Comparison of ENCODE assay signal across 16 cellular contexts in genomic region chr19:34461375-34462100, GRCh38. TPM values are rescaled to one million over a fixed set of nuclear protein-coding genes. Genes with fewer than 3 reads are reported as not detected.
A peak's percentile ranks its signal among the peaks of the same experiment; 100 is the strongest.
DNase-seq lines count a peak whose midpoint lies in the region; ATAC-seq and TF ChIP-seq lines count a peak whose summit lies in the region.
"Had no signal": no experiment of that assay in that cellular context is flagged by ENCODE, and none has a peak within 500 bp of the region (broad histone marks: within the 10 kb centered on the region; RNA-seq: fewer than 3 reads in every experiment).

No MANE protein-coding gene starts in this region.

- no peaks in the 10 kb centered on the region for H3K27me3 ChIP-seq in naive thymus-derived CD4-positive, alpha-beta T cell (ENCODE audit: control insufficient read depth in 2 of 2, insufficient read depth in 2 of 2, low read length in 2 of 2)
- H3K27me3 ChIP-seq in effector memory CD4-positive, alpha-beta T cell (replicated peaks; ENCODE audit: control insufficient read depth, insufficient read depth, low read length, poor library complexity, severe bottlenecking) = no peaks in the 10 kb centered on the region
- H3K27me3 ChIP-seq: spleen, transverse colon had no signal

- no peak overlapping the region for H3K4me3 Mint-ChIP-seq in T-helper 17 cell
- H3K4me3 Mint-ChIP-seq in naive thymus-derived CD4-positive, alpha-beta T cell = no peak overlapping the region
- H3K4me3 Mint-ChIP-seq: effector memory CD8-positive, alpha-beta T cell had no signal

- DNase-seq in AG04449 (ENCODE audit: low read depth, low spot score) = peak; percentile 52
- DNase-seq in T-helper 17 cell = no peak
- peak; percentile 63 for DNase-seq in fibroblast of peridontal ligament (ENCODE audit: extremely low read depth)
- no peak for DNase-seq in naive thymus-derived CD4-positive, alpha-beta T cell
- no peak for DNase-seq in left colon
- no peak for DNase-seq in NCI-H345 (lab: John Stamatoyannopoulos, UW)
- no peak for DNase-seq in effector memory CD4-positive, alpha-beta T cell
- DNase-seq in NAMALWA (ENCODE audit: low spot score) = no peak
- DNase-seq: activated CD4-positive, alpha-beta T cell treated with anti-CD3 and anti-CD28 coated beads for 1 hour; amygdala; DMS79 treated with DMSO at 0.1 percent for 48 hours; effector memory CD8-positive, alpha-beta T cell; MV-4-11; spleen; transverse colon had no signal

- peaks cover 11% of the 10 kb centered on the region for H3K4me1 Mint-ChIP-seq in T-helper 17 cell
- H3K4me1 Mint-ChIP-seq in naive thymus-derived CD4-positive, alpha-beta T cell = peaks cover 0 to 24% (median 7%) of the 10 kb centered on the region in 7 donors

- H3K27me3 Mint-ChIP-seq in T-helper 17 cell = no peaks in the 10 kb centered on the region
- no peaks in the 10 kb centered on the region for H3K27me3 Mint-ChIP-seq in naive thymus-derived CD4-positive, alpha-beta T cell
- H3K27me3 Mint-ChIP-seq: effector memory CD8-positive, alpha-beta T cell had no signal

- peaks cover 15% of the 10 kb centered on the region for H3K36me3 Mint-ChIP-seq in T-helper 17 cell (ENCODE audit: low read depth)
- peaks cover 23 to 56% (median 40%) of the 10 kb centered on the region in 5 donors for H3K36me3 Mint-ChIP-seq in naive thymus-derived CD4-positive, alpha-beta T cell

- intact Hi-C loops in naive thymus-derived CD4-positive, alpha-beta T cell (cut with micrococcal nuclease) = no loop called here
- intact Hi-C loops in left colon (cut with DNase I, micrococcal nuclease) = no loop called here

- no peaks in the 10 kb centered on the region for H3K4me1 ChIP-seq in naive thymus-derived CD4-positive, alpha-beta T cell (ENCODE audit: control insufficient read depth in 2 of 2, insufficient read depth in 2 of 2, low read length in 2 of 2)
- H3K4me1 ChIP-seq in effector memory CD4-positive, alpha-beta T cell (ENCODE audit: control insufficient read depth, insufficient read depth, low read length, poor library complexity, severe bottlenecking) = no peaks in the 10 kb centered on the region
- H3K4me1 ChIP-seq: spleen had no signal

- no peak overlapping the region for H3K27ac ChIP-seq in naive thymus-derived CD4-positive, alpha-beta T cell (ENCODE audit: low read depth, low read length)
- no peak overlapping the region for H3K27ac ChIP-seq in effector memory CD4-positive, alpha-beta T cell (ENCODE audit: insufficient read depth, low read length, poor library complexity, severe bottlenecking)
- H3K27ac ChIP-seq: spleen had no signal

- peaks cover 24 to 89% (median 51%) of the 10 kb centered on the region in 3 experiments for H3K36me3 ChIP-seq in naive thymus-derived CD4-positive, alpha-beta T cell (ENCODE audit: control insufficient read depth in 2 of 3, insufficient read depth in 3 of 3, low read length in 3 of 3)
- H3K36me3 ChIP-seq in effector memory CD4-positive, alpha-beta T cell (ENCODE audit: control insufficient read depth, insufficient read depth, low read length) = peaks cover 84% of the 10 kb centered on the region

- no peak for TF ChIP-seq CTCF in AG04449 (IDR thresholded peaks at IDR 0.05; ENCODE audit: insufficient read depth, low read length, missing control alignments)

- peak overlapping the region; percentile 61 for H3K27ac Mint-ChIP-seq in T-helper 17 cell
- peak overlapping the region in 8 of 9 donors; percentile 22 to 70 (median 48) for H3K27ac Mint-ChIP-seq in naive thymus-derived CD4-positive, alpha-beta T cell

- no peaks in the 10 kb centered on the region for H3K9me3 ChIP-seq in T-helper 17 cell (ENCODE audit: control insufficient read depth, low read length, poor library complexity, severe bottlenecking)
- H3K9me3 ChIP-seq in naive thymus-derived CD4-positive, alpha-beta T cell (ENCODE audit: control insufficient read depth in 2 of 3, low read length in 3 of 3) = no peaks in the 10 kb centered on the region
- H3K9me3 ChIP-seq in effector memory CD4-positive, alpha-beta T cell (ENCODE audit: control insufficient read depth, low read length) = no peaks in the 10 kb centered on the region
- H3K9me3 ChIP-seq: spleen, transverse colon had no signal

- POLR2A ChIA-PET in AG04449 (lab: Yijun Ruan, JAX) = interaction anchor here (0.6 to 1.3 kb wide), 3 partner anchors 12 to 97 kb away, joined by 3 to 8 read pairs (median 3); partner anchors contain the start of genes GPI and WTIP
- POLR2A ChIA-PET in naive thymus-derived CD4-positive, alpha-beta T cell (lab: Charles Lee) = no interaction called here

- no peak for ATAC-seq in T-helper 17 cell
- ATAC-seq in naive thymus-derived CD4-positive, alpha-beta T cell = no peak
- no peak for ATAC-seq in left colon
- ATAC-seq: effector memory CD8-positive, alpha-beta T cell; left lobe of liver had no signal

- H3K4me3 ChIP-seq in AG04449 (ENCODE audit: low read depth, low read length) = no peak overlapping the region
- H3K4me3 ChIP-seq in naive thymus-derived CD4-positive, alpha-beta T cell (ENCODE audit: low read length) = no peak overlapping the region
- no peak overlapping the region for H3K4me3 ChIP-seq in effector memory CD4-positive, alpha-beta T cell (ENCODE audit: insufficient read depth, low read depth, low read length, poor library complexity, severe bottlenecking)
- H3K4me3 ChIP-seq: spleen, transverse colon had no signal

- no peaks in the 10 kb centered on the region for H3K9me3 Mint-ChIP-seq in naive thymus-derived CD4-positive, alpha-beta T cell
- H3K9me3 Mint-ChIP-seq: effector memory CD8-positive, alpha-beta T cell had no signal

- CTCF ChIA-PET in AG04449 (lab: Yijun Ruan, JAX) = interaction anchor here (0.9 to 3.4 kb wide), 3 partner anchors 9 to 13 kb away, joined by 3 to 17 read pairs (median 3); no protein-coding TSS in a partner anchor
- CTCF ChIA-PET in naive thymus-derived CD4-positive, alpha-beta T cell (lab: Charles Lee) = no interaction called here

RNA-seq across cellular contexts. Expression of gene WTIP, which starts 20.0 kb away (rescaled TPM):
- under 1 TPM; 0.08 to 0.10 TPM for total RNA-seq in T-helper 17 cell
- total RNA-seq in naive thymus-derived CD4-positive, alpha-beta T cell = under 1 TPM; 0.08 to 0.77 (median 0.22) TPM
- not detected for polyA plus RNA-seq in naive thymus-derived CD4-positive, alpha-beta T cell
- 1 to 10 TPM; 1.6 to 3.4 TPM for total RNA-seq in left colon

RNA-seq across cellular contexts. Expression of gene UBA2, which starts 33.4 kb away (rescaled TPM):
- total RNA-seq in T-helper 17 cell (10 to 100 TPM; 55.2 to 62.0 TPM), left colon (10 to 100 TPM; 42.8 to 47.4 TPM)
- total RNA-seq in naive thymus-derived CD4-positive, alpha-beta T cell = 100 to 1,000 TPM in 1 of 5 experiments, 10 to 100 TPM in 4; 71.1 to 113 (median 82.4) TPM
- 100 to 1,000 TPM; 112 to 131 TPM for polyA plus RNA-seq in naive thymus-derived CD4-positive, alpha-beta T cell

RNA-seq across cellular contexts. Expression of gene PDCD2L, which starts 57.3 kb away (rescaled TPM):
- total RNA-seq in T-helper 17 cell = 1 to 10 TPM; 5.9 to 6.2 TPM
- 10 to 100 TPM in 3 of 5 experiments, 1 to 10 TPM in 2; 4.9 to 14.5 (median 12.1) TPM for total RNA-seq in naive thymus-derived CD4-positive, alpha-beta T cell
- polyA plus RNA-seq in naive thymus-derived CD4-positive, alpha-beta T cell = 10 to 100 TPM; 18.9 to 23.3 TPM
- total RNA-seq in left colon = 1 to 10 TPM; 4.3 to 6.3 TPM

Comparison
In these comparisons a context has a peak if more than half of its experiments do, and no peak if none do; other contexts are left out.
1. DNase-seq: peak in AG04449 (single experiment) and fibroblast of peridontal ligament (single experiment); none in T-helper 17 cell (0 of 3), naive thymus-derived CD4-positive, alpha-beta T cell (0 of 9), left colon (0 of 2), NCI-H345 (single experiment), effector memory CD4-positive, alpha-beta T cell (0 of 3) and NAMALWA (single experiment).